13 cellular contexts compared by ENCODE assay signal in the genomic region with DNA sequence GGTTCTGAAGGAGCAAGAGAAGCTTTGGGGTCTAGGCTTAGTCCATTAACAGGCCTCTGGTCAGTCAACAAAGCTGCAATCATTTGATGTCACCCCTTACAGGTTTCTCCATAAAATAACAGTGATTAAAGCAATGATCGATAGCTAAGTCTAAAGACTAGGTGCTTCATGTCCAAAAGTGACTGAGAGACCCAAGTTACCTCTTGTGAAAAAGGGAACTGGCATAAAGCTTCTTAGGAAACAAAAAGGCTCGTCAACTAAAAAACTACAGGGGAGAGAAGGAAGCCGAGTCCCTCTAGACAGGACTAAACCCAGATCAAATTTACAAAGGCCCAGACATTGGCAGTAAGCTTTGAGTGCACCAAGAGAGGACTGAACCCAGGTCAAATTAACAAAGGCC. TPM values are rescaled to one million over a fixed set of nuclear protein-coding genes. Genes with fewer than 3 reads are reported as not detected.
DNase-seq lines count a peak whose midpoint lies in the region; ATAC-seq and TF ChIP-seq lines count a peak whose summit lies in the region.
"Had no signal": no experiment of that assay in that cellular context is flagged by ENCODE, and none has a peak within 500 bp of the region (broad histone marks: within the 10 kb centered on the region; RNA-seq: fewer than 3 reads in every experiment).

No MANE protein-coding gene starts in this region.

- peak overlapping the region; percentile 49 for H3K4me3 Mint-ChIP-seq in MCF 10A (ENCODE audit: unreplicated experiment)
- peak overlapping the region; percentile 46 for H3K4me3 Mint-ChIP-seq in central memory CD8-positive, alpha-beta T cell

- H3K4me3 ChIP-seq in breast epithelium = no peak overlapping the region
- peak overlapping the region; percentile 6 for H3K4me3 ChIP-seq in psoas muscle
- no peak overlapping the region for H3K4me3 ChIP-seq in tibial artery
- H3K4me3 ChIP-seq: ovary had no signal

- no TSS peak for BruUV-seq in MCF 10A (replicated peaks; lab: Mats Ljungman, UMichigan)

- no peaks in the 10 kb centered on the region for H3K27me3 Mint-ChIP-seq in MCF 10A (ENCODE audit: insufficient read depth, unreplicated experiment)
- no peaks in the 10 kb centered on the region for H3K27me3 Mint-ChIP-seq in central memory CD8-positive, alpha-beta T cell

- DNase-seq in MCF 10A (ENCODE audit: unreplicated experiment) (no peak), breast epithelium (ENCODE audit: low spot score in 2 of 2) (no peak), Kasumi-1 (lab: John Stamatoyannopoulos, UW) (peak; percentile 7 to 18), psoas muscle (no peak), RKO (ENCODE audit: low spot score) (no peak), tibial artery (no peak)
- DNase-seq in central memory CD8-positive, alpha-beta T cell (ENCODE audit: low spot score in 2 of 2) = no peak
- DNase-seq: activated effector memory CD4-positive, alpha-beta T cell treated with anti-CD3 and anti-CD28 coated beads, Interleukin-2, amount 50 U/mL, for 16 hours; NCI-H187; ovary had no signal

- H3K27ac Mint-ChIP-seq in MCF 10A (ENCODE audit: low read depth, unreplicated experiment) = no peak overlapping the region
- H3K27ac Mint-ChIP-seq in central memory CD8-positive, alpha-beta T cell (ENCODE audit: low read depth) = no peak overlapping the region

- H3K4me1 ChIP-seq in breast epithelium = peaks cover 7 to 12% of the 10 kb centered on the region in 2 donors
- peaks cover 78% of the 10 kb centered on the region for H3K4me1 ChIP-seq in psoas muscle
- peaks cover 0 to 40% (median 32%) of the 10 kb centered on the region in 4 donors for H3K4me1 ChIP-seq in tibial artery

- TF ChIP-seq POLR2A in breast epithelium (IDR thresholded peaks at IDR 0.05) = no peak

- no peak for ATAC-seq in central memory CD8-positive, alpha-beta T cell (replicated peaks; ENCODE audit: extremely low read depth, poor library complexity, severe bottlenecking)
- ATAC-seq in psoas muscle (no peak), GM18519 (IDR thresholded peaks at IDR 0.05; ENCODE audit: low FRiP score, unreplicated experiment) (no peak)

- CTCF ChIA-PET in MCF 10A (lab: Yijun Ruan, JAX) = interaction anchor here (0.5 to 1.4 kb wide), 5 partner anchors 10 to 80 kb away, joined by 3 read pairs; no protein-coding TSS in a partner anchor

- POLR2A ChIA-PET in MCF 10A (lab: Yijun Ruan, JAX) = interaction anchor here (0.7 to 3.5 kb wide), 3 partner anchors 12 to 191 kb away, joined by 3 to 28 read pairs (median 7); a partner anchor contains a TSS

- H3K9me3 ChIP-seq in breast epithelium (no peaks in the 10 kb centered on the region), psoas muscle (no peaks in the 10 kb centered on the region), tibial artery (no peaks in the 10 kb centered on the region)
- H3K9me3 ChIP-seq: ovary, suprapubic skin had no signal

- intact Hi-C loops in MCF 10A (cut with micrococcal nuclease) (no loop called here), breast epithelium (cut with DNase I; ENCODE audit: low total_unique reads) (no loop called here), psoas muscle (cut with DNase I) (no loop called here), tibial artery (cut with DNase I; ENCODE audit: low total_unique reads) (no loop called here)

- H3K36me3 Mint-ChIP-seq in MCF 10A (ENCODE audit: insufficient read depth, unreplicated experiment) = peaks cover 7% of the 10 kb centered on the region
- H3K36me3 Mint-ChIP-seq in central memory CD8-positive, alpha-beta T cell (ENCODE audit: insufficient read depth) = peaks cover 12% of the 10 kb centered on the region

- H3K9me3 Mint-ChIP-seq in MCF 10A (ENCODE audit: unreplicated experiment) = no peaks in the 10 kb centered on the region
- H3K9me3 Mint-ChIP-seq in central memory CD8-positive, alpha-beta T cell = no peaks in the 10 kb centered on the region

- H3K4me1 Mint-ChIP-seq in MCF 10A (ENCODE audit: insufficient read depth, unreplicated experiment) = peaks cover 24% of the 10 kb centered on the region
- peaks cover 41% of the 10 kb centered on the region for H3K4me1 Mint-ChIP-seq in central memory CD8-positive, alpha-beta T cell

- H3K27me3 ChIP-seq in breast epithelium (no peaks in the 10 kb centered on the region), psoas muscle (ENCODE audit: insufficient read depth in 3 of 3, low read length in 2 of 3) (no peaks in the 10 kb centered on the region), tibial artery (no peaks in the 10 kb centered on the region)
- H3K27me3 ChIP-seq: ovary, suprapubic skin had no signal

- H3K27ac ChIP-seq in breast epithelium (no peak overlapping the region), psoas muscle (peak overlapping the region; percentile 88), tibial artery (no peak overlapping the region)
- H3K27ac ChIP-seq: ovary, suprapubic skin, VCaP had no signal

- H3K36me3 ChIP-seq in breast epithelium (no peaks in the 10 kb centered on the region), psoas muscle (ENCODE audit: insufficient read depth in 1 of 2, low read depth in 1 of 2) (no peaks in the 10 kb centered on the region), tibial artery (no peaks in the 10 kb centered on the region)
- H3K36me3 ChIP-seq: ovary had no signal

- TF ChIP-seq CTCF in MCF 10A (IDR thresholded peaks at IDR 0.05; ENCODE audit: unreplicated experiment) (no peak), breast epithelium (IDR thresholded peaks at IDR 0.05) (no peak), psoas muscle (IDR thresholded peaks at IDR 0.05) (no peak), tibial artery (IDR thresholded peaks at IDR 0.05) (no peak)

- 53 to 68% (median 59%) methylated on average over 3 of the region's 3 CpGs for WGBS in psoas muscle, 3 donors

RNA-seq across cellular contexts. Expression of a gene that starts 2.2 kb away (rescaled TPM):
- total RNA-seq in MCF 10A (2022) (20.4 and 22.0 TPM in 2 replicates), breast epithelium (10 to 100 TPM; 15.8 to 22.4 (median 16.4) TPM), psoas muscle (10 to 100 TPM; 65.7 to 87.0 (median 77.6) TPM)
- polyA plus RNA-seq in psoas muscle = 100 to 1,000 TPM in 1 of 3 donors, 10 to 100 TPM in 2; 32.4 to 151 (median 57.2) TPM

RNA-seq across cellular contexts. Expression of a gene that starts 35.0 kb away (rescaled TPM):
- total RNA-seq in MCF 10A (2022) (2.6 and 4.3 TPM in 2 replicates), breast epithelium (1 to 10 TPM; 1.8 to 2.7 (median 2.0) TPM), psoas muscle (100 to 1,000 TPM; 186 to 776 (median 416) TPM)
- polyA plus RNA-seq in psoas muscle = 100 to 1,000 TPM; 219 to 326 (median 249) TPM

Comparison
In these comparisons a context has a peak if more than half of its experiments do, and no peak if none do; other contexts are left out.
1. DNase-seq: peak in Kasumi-1 (2 of 2); none in MCF 10A (single experiment), breast epithelium (0 of 2), central memory CD8-positive, alpha-beta T cell (0 of 2), psoas muscle (0 of 2), RKO (single experiment) and tibial artery (0 of 2).
2. RNA of a gene that starts 35.0 kb away (total RNA-seq): 186 to 776 TPM in psoas muscle; 2.6 to 4.3 TPM in MCF 10A and 1.8 to 2.7 TPM in breast epithelium; every median in the first group is over 10 times any median in the second.